ENCODE assay signal across 8 cellular contexts in genomic region chr6:128520436-128521301, GRCh38. TPM values are rescaled to one million over a fixed set of nuclear protein-coding genes. Genes with fewer than 3 reads are reported as not detected.
DNase-seq lines count a peak whose midpoint lies in the region; ATAC-seq and TF ChIP-seq lines count a peak whose summit lies in the region.

Gene PTPRK, minus strand, starts transcription at chr6:128520599. Its CDS starts 241 bp downstream, at chr6:128520358.

- peaks cover 22 to 23% (median 23%) of the 10 kb centered on the region in 3 donors for H3K4me1 Mint-ChIP-seq in T-cell

- no peaks in the 10 kb centered on the region for H3K9me3 Mint-ChIP-seq in T-cell

- under 1% methylated on average over 40 of the region's 85 CpGs for WGBS in prostate gland

- TF ChIP-seq POLR2A in prostate gland (IDR thresholded peaks at IDR 0.05): peak; percentile 99

- H3K4me1 ChIP-seq in prostate gland (replicated peaks): peaks cover under 1% of the 10 kb centered on the region
- H3K4me1 ChIP-seq in upper lobe of right lung: peaks cover 13% of the 10 kb centered on the region

- H3K27me3 ChIP-seq in prostate gland (replicated peaks; ENCODE audit: insufficient read depth): no peaks in the 10 kb centered on the region
- H3K27me3 ChIP-seq in upper lobe of right lung: no peaks in the 10 kb centered on the region

- peak within 1 kb of the TSS in 1 of 2 donors; percentile 73 for H3K27ac Mint-ChIP-seq in T-cell

- POLR2A ChIA-PET in T-cell (lab: Charles Lee): no interaction called here

- H3K4me3 ChIP-seq in prostate gland: peak within 1 kb of the TSS; percentile 61 to 64
- H3K4me3 ChIP-seq in upper lobe of right lung: peak within 1 kb of the TSS; percentile 77

- no peaks in the 10 kb centered on the region for H3K9me3 ChIP-seq in prostate gland
- no peaks in the 10 kb centered on the region for H3K9me3 ChIP-seq in upper lobe of right lung

- no peaks in the 10 kb centered on the region for H3K36me3 ChIP-seq in prostate gland
- no peaks in the 10 kb centered on the region for H3K36me3 ChIP-seq in upper lobe of right lung

- CTCF ChIA-PET in T-cell (lab: Charles Lee): interaction anchor here (0.6 to 1.9 kb wide), 7 partner anchors 36 to 1548 kb away, joined by 3 to 6 read pairs (median 3); no protein-coding TSS in a partner anchor

- intact Hi-C loops in left ventricle myocardium superior (cut with micrococcal nuclease) (no loop called here), prostate gland (cut with DNase I) (no loop called here), upper lobe of right lung (cut with DNase I) (no loop called here)

- H3K27ac ChIP-seq in angular gyrus (ENCODE audit: low read depth, low read length): peak within 1 kb of the TSS; percentile 94
- peak within 1 kb of the TSS; percentile 96 to 98 for H3K27ac ChIP-seq in prostate gland
- H3K27ac ChIP-seq in upper lobe of right lung: peak within 1 kb of the TSS; percentile 92

- no peaks in the 10 kb centered on the region for H3K36me3 Mint-ChIP-seq in T-cell

- peak within 1 kb of the TSS; percentile 87 to 97 (median 90) for H3K4me3 Mint-ChIP-seq in T-cell

- ATAC-seq in GM21723 (IDR thresholded peaks at IDR 0.05; ENCODE audit: unreplicated experiment): peak; percentile 94
- ATAC-seq in T-cell (replicated peaks in 1 of 4): peak; percentile 89 to 94 (median 92)
- ATAC-seq in left ventricle myocardium superior: peak; percentile 93
- peak; percentile 96 for ATAC-seq in upper lobe of right lung

- TF ChIP-seq CTCF in prostate gland (IDR thresholded peaks at IDR 0.05) (peak; percentile 62 to 89 (median 82)), upper lobe of right lung (IDR thresholded peaks at IDR 0.05) (peak; percentile 55)

- peak; percentile 96 for DNase-seq in ELF-1 (ENCODE audit: low read depth, low spot score)
- peak; percentile 26 for DNase-seq in KG1 (lab: John Stamatoyannopoulos, UW)
- peak; percentile 68 to 90 (median 82) for DNase-seq in T-cell
- peak; percentile 97 for DNase-seq in left ventricle myocardium superior
- peak; percentile 94 for DNase-seq in prostate gland (ENCODE audit: low spot score)
- peak; percentile 96 for DNase-seq in upper lobe of right lung

- H3K27me3 Mint-ChIP-seq in T-cell: peaks cover 22 to 71% of the 10 kb centered on the region in 2 donors

RNA-seq across cellular contexts. Expression of gene PTPRK, which starts in this region (rescaled TPM):
- 10 to 100 TPM in 1 of 5 donors, 1 to 10 TPM in 4; 2.1 to 11.1 (median 7.3) TPM for total RNA-seq in T-cell
- 43.0 TPM for total RNA-seq in left ventricle myocardium superior
- total RNA-seq in prostate gland: 10 to 100 TPM; 32.0 to 64.6 TPM
- 64.6 TPM for total RNA-seq in upper lobe of right lung

Comparison
In these comparisons a context has a peak if more than half of its experiments do, and no peak if none do; other contexts are left out.
1. Peak in every context shown above with its lines: DNase-seq, ATAC-seq, H3K4me3 ChIP-seq and H3K27ac ChIP-seq.
2. DNase-seq: peak in every context shown above with its lines; median percentile 97 in left ventricle myocardium superior; 96 in ELF-1; 96 in upper lobe of right lung; 94 in prostate gland; 82 in T-cell; 26 in KG1.